In the genomic region with DNA sequence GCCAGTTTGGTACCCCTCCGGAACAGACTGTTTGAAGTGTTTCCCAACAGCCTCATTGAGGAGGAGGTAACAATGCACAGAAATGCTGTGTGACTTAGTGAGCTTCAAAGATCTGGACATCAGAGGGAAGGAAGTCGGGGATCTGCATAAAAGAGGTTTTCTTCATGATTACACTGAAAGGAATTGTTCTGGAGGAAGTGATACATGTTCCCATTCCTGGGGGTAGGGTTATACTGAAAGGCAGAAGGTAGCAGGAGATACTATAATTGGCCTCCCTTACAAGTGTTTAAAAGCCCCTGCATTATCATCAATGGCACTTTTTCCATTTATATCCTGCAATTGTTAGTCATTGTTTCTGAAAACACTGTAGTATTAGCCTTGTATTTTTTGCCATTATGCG, we compare ENCODE assay signal across 17 cellular contexts.
A peak's percentile ranks its signal among the peaks of the same experiment; 100 is the strongest.
DNase-seq lines count a peak whose midpoint lies in the region; ATAC-seq and TF ChIP-seq lines count a peak whose summit lies in the region.
"Had no signal": no experiment of that assay in that cellular context is flagged by ENCODE, and none has a peak within 500 bp of the region (broad histone marks: within the 10 kb centered on the region; RNA-seq: fewer than 3 reads in every experiment).

No MANE protein-coding gene starts in this region.

- 0 out of 2 replicates have a peak overlapping the region, but pooled peaks have one; percentile 32 for H2AFZ ChIP-seq in GM23338

- intact Hi-C loops in activated T-helper 1 cell treated with anti-CD3 and anti-CD28 coated beads, Interleukin-12 subunit alpha, Interleukin-12 subunit beta, Interleukin-2, Interleukin-4 antibody, amounts not matched to agents 30 ng/mL and 10 ng/mL and 1 ng/mL, durations not matched to agents 14 hours and 24 hours and 36 hours (cut with micrococcal nuclease), result no loop called here
- intact Hi-C loops in right cardiac atrium (cut with DNase I), result no loop called here

- WGBS in right cardiac atrium, result 57% methylated on average over 3 of the region's 3 CpGs

- H3K4me3 Mint-ChIP-seq in GM23338 (no peak overlapping the region), osteocyte (ENCODE audit: unreplicated experiment) (no peak overlapping the region)
- no peak overlapping the region for H3K4me3 Mint-ChIP-seq in activated T-helper 1 cell treated with anti-CD3 and anti-CD28 coated beads, Interleukin-12 subunit alpha, Interleukin-12 subunit beta, Interleukin-2, Interleukin-4 antibody, amounts not matched to agents 30 ng/mL and 10 ng/mL and 1 ng/mL, durations not matched to agents 14 hours and 24 hours and 36 hours
- H3K4me3 Mint-ChIP-seq: CD4-positive, CD25-positive, alpha-beta regulatory T cell had no signal

- H3K27me3 ChIP-seq in GM23338 (ENCODE audit: insufficient read depth), result no peaks in the 10 kb centered on the region
- no peaks in the 10 kb centered on the region for H3K27me3 ChIP-seq in right cardiac atrium (ENCODE audit: control insufficient read depth, insufficient read depth)
- H3K27me3 ChIP-seq: SJCRH30 had no signal

- H3K79me2 ChIP-seq in GM23338 (replicated peaks; ENCODE audit: insufficient read depth), result no peaks in the 10 kb centered on the region

- H3K27me3 Mint-ChIP-seq in GM23338 (ENCODE audit: insufficient read depth, low read depth, poor library complexity) (peaks cover 3% of the 10 kb centered on the region), osteocyte (ENCODE audit: unreplicated experiment) (no peaks in the 10 kb centered on the region)
- H3K27me3 Mint-ChIP-seq in activated T-helper 1 cell treated with anti-CD3 and anti-CD28 coated beads, Interleukin-12 subunit alpha, Interleukin-12 subunit beta, Interleukin-2, Interleukin-4 antibody, amounts not matched to agents 30 ng/mL and 10 ng/mL and 1 ng/mL, durations not matched to agents 14 hours and 24 hours and 36 hours (ENCODE audit: insufficient read depth), result no peaks in the 10 kb centered on the region
- H3K27me3 Mint-ChIP-seq: CD4-positive, CD25-positive, alpha-beta regulatory T cell had no signal

- no peak overlapping the region for H3K27ac ChIP-seq in GM23338 (ENCODE audit: low read depth)
- no peak overlapping the region for H3K27ac ChIP-seq in right cardiac atrium (ENCODE audit: low read length)
- H3K27ac ChIP-seq: RWPE1, SJCRH30 had no signal

- H3K4me2 ChIP-seq in GM23338, result 0 out of 2 replicates have a peak overlapping the region, but pooled peaks have one; percentile 33

- H3K4me3 ChIP-seq in GM23338, result no peak overlapping the region
- no peak overlapping the region for H3K4me3 ChIP-seq in cardiac fibroblast (replicated peaks in 1 of 2; ENCODE audit: low read depth in 2 of 2, low read length in 2 of 2)
- H3K4me3 ChIP-seq in right cardiac atrium (ENCODE audit: low read length), result no peak overlapping the region
- H3K4me3 ChIP-seq: SJCRH30 had no signal

- H3K4me1 Mint-ChIP-seq in GM23338, result peaks cover 7% of the 10 kb centered on the region
- peaks cover 77% of the 10 kb centered on the region for H3K4me1 Mint-ChIP-seq in osteocyte (ENCODE audit: unreplicated experiment)
- H3K4me1 Mint-ChIP-seq in activated T-helper 1 cell treated with anti-CD3 and anti-CD28 coated beads, Interleukin-12 subunit alpha, Interleukin-12 subunit beta, Interleukin-2, Interleukin-4 antibody, amounts not matched to agents 30 ng/mL and 10 ng/mL and 1 ng/mL, durations not matched to agents 14 hours and 24 hours and 36 hours (ENCODE audit: low read depth), result no peaks in the 10 kb centered on the region
- H3K4me1 Mint-ChIP-seq: CD4-positive, CD25-positive, alpha-beta regulatory T cell had no signal

- ATAC-seq in GM23338 (no peak), right cardiac atrium (no peak)
- ATAC-seq: HCT116 had no signal

- no peaks in the 10 kb centered on the region for H3K9me2 ChIP-seq in GM23338 (ENCODE audit: insufficient read depth)

- no peak for TF ChIP-seq CTCF in GM23338 (conservative IDR thresholded peaks at IDR 0.05; ENCODE audit: low read depth in 2 of 2)
- no peak for TF ChIP-seq CTCF in cardiac fibroblast (IDR thresholded peaks at IDR 0.05; ENCODE audit: low read depth, low read length)
- no peak for TF ChIP-seq CTCF in osteocyte (IDR thresholded peaks at IDR 0.05)

- H3K36me3 Mint-ChIP-seq in GM23338 (ENCODE audit: low read depth) (no peaks in the 10 kb centered on the region), osteocyte (ENCODE audit: unreplicated experiment) (no peaks in the 10 kb centered on the region)
- H3K36me3 Mint-ChIP-seq in activated T-helper 1 cell treated with anti-CD3 and anti-CD28 coated beads, Interleukin-12 subunit alpha, Interleukin-12 subunit beta, Interleukin-2, Interleukin-4 antibody, amounts not matched to agents 30 ng/mL and 10 ng/mL and 1 ng/mL, durations not matched to agents 14 hours and 24 hours and 36 hours (ENCODE audit: low read depth), result no peaks in the 10 kb centered on the region
- H3K36me3 Mint-ChIP-seq: CD4-positive, CD25-positive, alpha-beta regulatory T cell had no signal

- DNase-seq in GM23338 (ENCODE audit: low spot score) (peak; percentile 11), cardiac fibroblast (ENCODE audit: low read depth in 2 of 2) (peak; percentile 1 to 59), glomerular endothelial cell (ENCODE audit: extremely low read depth, low read depth, low spot score) (peak; percentile 60), osteocyte (ENCODE audit: extremely low spot score, unreplicated experiment) (no peak), right cardiac atrium (no peak), NOMO-1 treated with DMSO at 0.1 percent for 48 hours (lab: John Stamatoyannopoulos, UW; ENCODE audit: unreplicated experiment) (no peak), DMS53 (lab: John Stamatoyannopoulos, UW) (no peak)
- no peak for DNase-seq in activated T-helper 1 cell treated with anti-CD3 and anti-CD28 coated beads, Interleukin-12 subunit alpha, Interleukin-12 subunit beta, Interleukin-2, Interleukin-4 antibody, amounts not matched to agents 30 ng/mL and 10 ng/mL and 1 ng/mL, durations not matched to agents 14 hours and 24 hours and 36 hours (ENCODE audit: low spot score)
- DNase-seq: Calu3; CD4-positive, CD25-positive, alpha-beta regulatory T cell; NCI-H1436; NCI-H2029 treated with DMSO at 0.1 percent for 48 hours; NCI-H526 treated with DMSO at 0.1 percent for 48 hours; NK-92 treated with Interleukin-12 subunit alpha and Interleukin-12 subunit beta, amount 100 ng/mL, for 24 hours; SJCRH30 had no signal

- H4K20me1 ChIP-seq in GM23338 (replicated peaks; ENCODE audit: insufficient read depth), result no peaks in the 10 kb centered on the region

- H3K4me1 ChIP-seq in GM23338 (ENCODE audit: insufficient read depth) (peaks cover 7% of the 10 kb centered on the region; the same call in 1 of the 2 replicates), right cardiac atrium (ENCODE audit: control insufficient read depth, insufficient read depth, low read length) (no peaks in the 10 kb centered on the region)
- H3K4me1 ChIP-seq: SJCRH30 had no signal

- H3K9me3 Mint-ChIP-seq in GM23338 (no peaks in the 10 kb centered on the region), osteocyte (ENCODE audit: unreplicated experiment) (peaks cover 10% of the 10 kb centered on the region)
- H3K9me3 Mint-ChIP-seq in activated T-helper 1 cell treated with anti-CD3 and anti-CD28 coated beads, Interleukin-12 subunit alpha, Interleukin-12 subunit beta, Interleukin-2, Interleukin-4 antibody, amounts not matched to agents 30 ng/mL and 10 ng/mL and 1 ng/mL, durations not matched to agents 14 hours and 24 hours and 36 hours, result no peaks in the 10 kb centered on the region

- no peak overlapping the region; the same call in 1 of the 2 replicates for H3K27ac Mint-ChIP-seq in GM23338
- H3K27ac Mint-ChIP-seq in osteocyte (ENCODE audit: unreplicated experiment), result peak overlapping the region; percentile 53
- no peak overlapping the region for H3K27ac Mint-ChIP-seq in activated T-helper 1 cell treated with anti-CD3 and anti-CD28 coated beads, Interleukin-12 subunit alpha, Interleukin-12 subunit beta, Interleukin-2, Interleukin-4 antibody, amounts not matched to agents 30 ng/mL and 10 ng/mL and 1 ng/mL, durations not matched to agents 14 hours and 24 hours and 36 hours
- H3K27ac Mint-ChIP-seq: CD4-positive, CD25-positive, alpha-beta regulatory T cell had no signal

- no peaks in the 10 kb centered on the region for H3F3A ChIP-seq in GM23338 (replicated peaks; ENCODE audit: low read depth)

- H3K9me3 ChIP-seq in right cardiac atrium (ENCODE audit: control insufficient read depth, low read length), result no peaks in the 10 kb centered on the region
- H3K9me3 ChIP-seq: SJCRH30 had no signal

- H3K36me3 ChIP-seq in GM23338 (ENCODE audit: insufficient read depth), result no peaks in the 10 kb centered on the region
- H3K36me3 ChIP-seq: SJCRH30 had no signal

TF ChIP-seq in GM23338, 12 proteins besides CTCF, POLR2A, EP300 and RAD21 (continues in another document):
- TF ChIP-seq EZH2phosphoT487 (IDR thresholded peaks at IDR 0.05; ENCODE audit: unreplicated experiment), result no peak

Comparison
In these comparisons a context has a peak if more than half of its experiments do, and no peak if none do; other contexts are left out.
1. DNase-seq: peak in GM23338 (single experiment), cardiac fibroblast (2 of 2) and glomerular endothelial cell (single experiment); none in osteocyte (single experiment), activated T-helper 1 cell treated with anti-CD3 and anti-CD28 coated beads, Interleukin-12 subunit alpha, Interleukin-12 subunit beta, Interleukin-2, Interleukin-4 antibody, amounts not matched to agents 30 ng/mL and 10 ng/mL and 1 ng/mL, durations not matched to agents 14 hours and 24 hours and 36 hours (single experiment), right cardiac atrium (0 of 3), NOMO-1 treated with DMSO at 0.1 percent for 48 hours (single experiment) and DMS53 (single experiment).